In the genomic region with DNA sequence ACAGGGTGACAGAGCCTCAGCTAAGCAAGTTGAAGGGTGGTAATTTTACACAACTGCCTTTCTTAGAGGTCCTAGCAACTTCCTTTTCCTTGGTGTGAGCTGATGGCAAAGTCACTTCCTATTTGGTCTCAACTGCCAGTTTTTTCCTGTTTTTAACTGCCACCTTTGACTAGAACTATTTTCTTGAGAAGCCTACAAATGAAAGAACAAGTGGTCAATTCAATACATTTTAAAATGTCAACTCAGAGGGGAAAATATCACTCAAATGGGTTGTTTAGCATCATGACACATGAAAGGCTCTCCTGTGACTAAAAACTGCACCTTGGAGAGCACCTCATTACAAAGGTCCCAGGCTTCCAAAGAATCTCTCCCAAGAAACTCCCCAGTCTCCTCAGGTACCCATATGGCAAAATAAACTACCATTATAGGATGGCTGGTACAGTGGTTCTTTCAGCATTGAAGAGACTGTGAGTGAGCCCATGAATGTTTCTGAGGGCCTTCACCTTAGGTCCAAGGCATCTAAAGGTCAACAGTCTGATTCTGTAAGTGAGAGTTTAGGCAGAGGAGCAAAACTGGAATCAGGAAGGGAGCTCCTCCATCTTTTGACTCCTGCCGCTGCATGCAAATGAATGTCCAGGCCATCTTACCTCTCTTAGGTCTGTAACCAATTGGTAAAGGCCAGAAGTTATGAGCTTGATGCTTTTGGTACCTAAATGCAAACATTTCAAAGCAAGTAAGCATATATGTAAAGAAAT, we compare ENCODE assay signal across 15 cellular contexts. TPM values are rescaled to one million over a fixed set of nuclear protein-coding genes. Genes with fewer than 3 reads are reported as not detected.
DNase-seq lines count a peak whose midpoint lies in the region; ATAC-seq and TF ChIP-seq lines count a peak whose summit lies in the region.
"Had no signal": no experiment of that assay in that cellular context is flagged by ENCODE, and none has a peak within 500 bp of the region (broad histone marks: within the 10 kb centered on the region; RNA-seq: fewer than 3 reads in every experiment).

No MANE protein-coding gene starts in this region.

- ATAC-seq in HG03457 (IDR thresholded peaks at IDR 0.05; ENCODE audit: unreplicated experiment) (no peak), GM18517 (IDR thresholded peaks at IDR 0.05; ENCODE audit: unreplicated experiment) (no peak), HG03432 (IDR thresholded peaks at IDR 0.05; ENCODE audit: unreplicated experiment) (no peak)
- ATAC-seq: foreskin keratinocyte had no signal

- no peaks in the 10 kb centered on the region for H3F3A ChIP-seq in OCI-LY1 (ENCODE audit: insufficient read depth, low read length)

- H3K27ac Mint-ChIP-seq in activated naive CD4-positive, alpha-beta T cell treated with anti-CD3 and anti-CD28 coated beads for 36 hours = peak overlapping the region; percentile 42
- peak overlapping the region; percentile 76 for H3K27ac Mint-ChIP-seq in activated naive CD8-positive, alpha-beta T cell treated with anti-CD3 and anti-CD28 coated beads for 36 hours

- no peak overlapping the region for H3K4me3 ChIP-seq in OCI-LY1 (ENCODE audit: low read depth, low read length, poor library complexity, severe bottlenecking)
- no peak overlapping the region for H3K4me3 ChIP-seq in coronary artery

- TF ChIP-seq CTCF in OCI-LY1 (IDR thresholded peaks at IDR 0.05; ENCODE audit: low read length) (no peak), coronary artery (IDR thresholded peaks at IDR 0.05) (no peak)

- H3K9me2 ChIP-seq in OCI-LY1 (ENCODE audit: low read depth, low read length) = no peaks in the 10 kb centered on the region

- no peaks in the 10 kb centered on the region for H3K27me3 ChIP-seq in OCI-LY1 (ENCODE audit: insufficient read depth, low read length)
- H3K27me3 ChIP-seq: foreskin keratinocyte had no signal

- CTCF ChIA-PET in activated naive CD4-positive, alpha-beta T cell treated with anti-CD3 and anti-CD28 coated beads for 36 hours (lab: Charles Lee) = interaction anchor here (1.3 kb wide), 1 partner anchor 12 kb away, joined by 3 read pairs; no protein-coding TSS in a partner anchor

- H3K79me2 ChIP-seq in OCI-LY1 (ENCODE audit: insufficient read depth, low read length) = no peaks in the 10 kb centered on the region

- no peaks in the 10 kb centered on the region for H3K9me3 Mint-ChIP-seq in activated naive CD4-positive, alpha-beta T cell treated with anti-CD3 and anti-CD28 coated beads for 36 hours
- no peaks in the 10 kb centered on the region for H3K9me3 Mint-ChIP-seq in activated naive CD8-positive, alpha-beta T cell treated with anti-CD3 and anti-CD28 coated beads for 36 hours

- no peaks in the 10 kb centered on the region for H4K20me1 ChIP-seq in OCI-LY1 (ENCODE audit: insufficient read depth, low read length)

- no peak for DNase-seq in activated naive CD4-positive, alpha-beta T cell treated with anti-CD3 and anti-CD28 coated beads for 36 hours
- DNase-seq in activated naive CD4-positive, alpha-beta T cell treated with Interleukin-2 at 50 U/mL for 16 hours = no peak
- DNase-seq in activated naive CD8-positive, alpha-beta T cell treated with anti-CD3 and anti-CD28 coated beads for 36 hours = no peak
- DNase-seq in coronary artery (ENCODE audit: low spot score) = no peak
- DNase-seq: activated CD4-positive, alpha-beta T cell treated with anti-CD3 and anti-CD28 coated beads for 48 hours; activated gamma-delta T cell treated with Interleukin-2 at 50 U/mL for 16 hours; caudate nucleus; foreskin keratinocyte; NCI-H1105 treated with DMSO at 0.1 percent for 48 hours; NCI-H2227 treated with DMSO at 0.1 percent for 48 hours; substantia nigra had no signal

- H3K4me2 ChIP-seq in OCI-LY1 (ENCODE audit: low read length) = no peak overlapping the region

- H3K9ac ChIP-seq in OCI-LY1 (ENCODE audit: low read length) = no peak overlapping the region

- H2AFZ ChIP-seq in OCI-LY1 (ENCODE audit: low read length) = no peak overlapping the region

- H3K9me3 ChIP-seq in OCI-LY1 (ENCODE audit: low read length) = no peaks in the 10 kb centered on the region

- H3K27ac ChIP-seq in OCI-LY1 (ENCODE audit: low read depth, low read length, poor library complexity, severe bottlenecking) (peak overlapping the region; percentile 54), coronary artery (no peak overlapping the region)
- H3K27ac ChIP-seq: foreskin keratinocyte had no signal

- no peaks in the 10 kb centered on the region for H3K36me3 Mint-ChIP-seq in activated naive CD4-positive, alpha-beta T cell treated with anti-CD3 and anti-CD28 coated beads for 36 hours (ENCODE audit: low read depth)
- H3K36me3 Mint-ChIP-seq in activated naive CD8-positive, alpha-beta T cell treated with anti-CD3 and anti-CD28 coated beads for 36 hours = no peaks in the 10 kb centered on the region

- peaks cover 35% of the 10 kb centered on the region for H3K4me1 Mint-ChIP-seq in activated naive CD4-positive, alpha-beta T cell treated with anti-CD3 and anti-CD28 coated beads for 36 hours (ENCODE audit: low read depth)
- H3K4me1 Mint-ChIP-seq in activated naive CD8-positive, alpha-beta T cell treated with anti-CD3 and anti-CD28 coated beads for 36 hours = peaks cover 34% of the 10 kb centered on the region

- H3K4me1 ChIP-seq in OCI-LY1 (ENCODE audit: insufficient read depth, low read length, severe bottlenecking) = peaks cover 25% of the 10 kb centered on the region
- H3K4me1 ChIP-seq: foreskin keratinocyte had no signal

- no peak overlapping the region for H3K4me3 Mint-ChIP-seq in activated naive CD4-positive, alpha-beta T cell treated with anti-CD3 and anti-CD28 coated beads for 36 hours
- H3K4me3 Mint-ChIP-seq in activated naive CD8-positive, alpha-beta T cell treated with anti-CD3 and anti-CD28 coated beads for 36 hours = no peak overlapping the region

- H3K27me3 Mint-ChIP-seq in activated naive CD4-positive, alpha-beta T cell treated with anti-CD3 and anti-CD28 coated beads for 36 hours (ENCODE audit: low read depth) = no peaks in the 10 kb centered on the region
- H3K27me3 Mint-ChIP-seq in activated naive CD8-positive, alpha-beta T cell treated with anti-CD3 and anti-CD28 coated beads for 36 hours = no peaks in the 10 kb centered on the region

- no peaks in the 10 kb centered on the region for H3K36me3 ChIP-seq in OCI-LY1 (ENCODE audit: insufficient read depth, low read length)

- intact Hi-C loops in activated naive CD4-positive, alpha-beta T cell treated with anti-CD3 and anti-CD28 coated beads for 36 hours (cut with micrococcal nuclease) = loop anchor here (2.0 kb wide), 1 partner anchor 17 kb away; no protein-coding TSS in a partner anchor

RNA-seq across cellular contexts. Expression of gene STK26, which starts 5.5 kb away (rescaled TPM):
- total RNA-seq in activated naive CD4-positive, alpha-beta T cell treated with anti-CD3 and anti-CD28 coated beads for 36 hours = 10 to 100 TPM; 54.0 to 55.6 TPM
- total RNA-seq in activated naive CD8-positive, alpha-beta T cell treated with anti-CD3 and anti-CD28 coated beads for 36 hours = 10 to 100 TPM; 76.4 TPM
